ENCODE assay signal across 9 cellular contexts in genomic region chr20:2507464-2507863, GRCh38. TPM values are rescaled to one million over a fixed set of nuclear protein-coding genes. Genes with fewer than 3 reads are reported as not detected.
DNase-seq lines count a peak whose midpoint lies in the region; ATAC-seq and TF ChIP-seq lines count a peak whose summit lies in the region.
"Had no signal": no experiment of that assay in that cellular context is flagged by ENCODE, and none has a peak within 500 bp of the region (broad histone marks: within the 10 kb centered on the region; RNA-seq: fewer than 3 reads in every experiment).

No MANE protein-coding gene starts in this region.

- H3K27me3 Mint-ChIP-seq in CD4-positive, CD25-positive, alpha-beta regulatory T cell, result peaks cover 23% of the 10 kb centered on the region
- H3K27me3 Mint-ChIP-seq in MCF 10A (ENCODE audit: insufficient read depth, unreplicated experiment) (no peaks in the 10 kb centered on the region), nephron (ENCODE audit: low read depth) (peaks cover 11% of the 10 kb centered on the region)

- in situ Hi-C loops in KBM-7 (cut with MboI; ENCODE audit: low pct_unique_long_range_greater_than_20kb, low sequenced_read_pairs), result no loop called here

- H3K36me3 Mint-ChIP-seq in CD4-positive, CD25-positive, alpha-beta regulatory T cell, result peaks cover 5% of the 10 kb centered on the region
- H3K36me3 Mint-ChIP-seq in MCF 10A (ENCODE audit: insufficient read depth, unreplicated experiment) (no peaks in the 10 kb centered on the region), nephron (ENCODE audit: low read depth) (peaks cover 16% of the 10 kb centered on the region)

- ATAC-seq in CD4-positive, CD25-positive, alpha-beta regulatory T cell (ENCODE audit: low read depth in 2 of 2), result no peak
- no peak for ATAC-seq in GM18868 (IDR thresholded peaks at IDR 0.05; ENCODE audit: unreplicated experiment)
- ATAC-seq in GM21515 (IDR thresholded peaks at IDR 0.05; ENCODE audit: unreplicated experiment), result no peak

- intact Hi-C loops in MCF 10A (cut with micrococcal nuclease), result no loop called here

- no peak overlapping the region for H3K27ac ChIP-seq in CD4-positive, CD25-positive, alpha-beta regulatory T cell (ENCODE audit: insufficient read depth, low read length, poor library complexity, severe bottlenecking)

- CTCF ChIA-PET in MCF 10A (lab: Yijun Ruan, JAX), result interaction anchor here (0.6 to 3.5 kb wide), 3 partner anchors 16 to 138 kb away, joined by 3 to 32 read pairs (median 6); no protein-coding TSS in a partner anchor

- peak overlapping the region in 1 of 3 donors; percentile 97 for H3K27ac Mint-ChIP-seq in CD4-positive, CD25-positive, alpha-beta regulatory T cell
- H3K27ac Mint-ChIP-seq in MCF 10A (ENCODE audit: low read depth, unreplicated experiment) (peak overlapping the region; percentile 96), nephron (peak overlapping the region in 2 of 3 experiments; percentile 97 to 99)

- DNase-seq in CD4-positive, CD25-positive, alpha-beta regulatory T cell, result no peak
- peak; percentile 12 for DNase-seq in KBM-7
- no peak for DNase-seq in MCF 10A (ENCODE audit: unreplicated experiment)
- DNase-seq in DMS153 (lab: John Stamatoyannopoulos, UW), result no peak
- no peak for DNase-seq in LoVo (ENCODE audit: low spot score)
- DNase-seq: stimulated activated CD4-positive, alpha-beta T cell treated with anti-CD3 and anti-CD28 coated beads, Interleukin-1b, Interleukin-23, amount 100 ng/mL, for 48 hours had no signal

- TF ChIP-seq CTCF in MCF 10A (IDR thresholded peaks at IDR 0.05; ENCODE audit: unreplicated experiment) (no peak), nephron (IDR thresholded peaks at IDR 0.05; ENCODE audit: unreplicated experiment in 3 of 3) (no peak)

- H3K4me3 Mint-ChIP-seq in CD4-positive, CD25-positive, alpha-beta regulatory T cell, result peak overlapping the region; percentile 93 to 100 (median 100)
- H3K4me3 Mint-ChIP-seq in MCF 10A (ENCODE audit: unreplicated experiment), result peak overlapping the region; percentile 88
- H3K4me3 Mint-ChIP-seq in nephron, result peak overlapping the region; percentile 95 to 100 (median 99)

- H3K27me3 ChIP-seq in CD4-positive, CD25-positive, alpha-beta regulatory T cell (ENCODE audit: control insufficient read depth, insufficient read depth, low read length), result peaks cover 12% of the 10 kb centered on the region

- no peak overlapping the region for H3K4me3 ChIP-seq in CD4-positive, CD25-positive, alpha-beta regulatory T cell (ENCODE audit: low read depth, low read length)

- no peaks in the 10 kb centered on the region for H3K9me3 Mint-ChIP-seq in CD4-positive, CD25-positive, alpha-beta regulatory T cell
- H3K9me3 Mint-ChIP-seq in MCF 10A (ENCODE audit: unreplicated experiment), result no peaks in the 10 kb centered on the region
- H3K9me3 Mint-ChIP-seq in nephron, result peaks cover 10% of the 10 kb centered on the region

- no peaks in the 10 kb centered on the region for H3K9me3 ChIP-seq in CD4-positive, CD25-positive, alpha-beta regulatory T cell (ENCODE audit: control insufficient read depth in 2 of 2, low read length in 2 of 2)

- H3K36me3 ChIP-seq in CD4-positive, CD25-positive, alpha-beta regulatory T cell (ENCODE audit: control insufficient read depth, insufficient read depth, low read length), result no peaks in the 10 kb centered on the region

- H3K4me1 Mint-ChIP-seq in CD4-positive, CD25-positive, alpha-beta regulatory T cell, result peaks cover 0 to 36% (median 17%) of the 10 kb centered on the region in 4 donors
- H3K4me1 Mint-ChIP-seq in MCF 10A (ENCODE audit: insufficient read depth, unreplicated experiment) (no peaks in the 10 kb centered on the region), nephron (peaks cover 12% of the 10 kb centered on the region)

- H3K4me1 ChIP-seq in CD4-positive, CD25-positive, alpha-beta regulatory T cell (ENCODE audit: control insufficient read depth, insufficient read depth, low read length, poor library complexity, severe bottlenecking), result peaks cover 16% of the 10 kb centered on the region

- TSS peak; percentile 28 for BruUV-seq in MCF 10A (replicated peaks; lab: Mats Ljungman, UMichigan)

- POLR2A ChIA-PET in MCF 10A (lab: Yijun Ruan, JAX), result interaction anchor here (0.6 to 3.7 kb wide), 12 partner anchors 10 to 556 kb away, joined by 3 to 40 read pairs (median 4); partner anchors contain the start of genes NOP56 and SNRPB

RNA-seq across cellular contexts. Expression of gene ZNF343, which starts 1.3 kb away (rescaled TPM):
- 3.8 TPM for total RNA-seq in CD4-positive, CD25-positive, alpha-beta regulatory T cell
- polyA plus RNA-seq in CD4-positive, CD25-positive, alpha-beta regulatory T cell, result 1 to 10 TPM; 2.5 to 4.8 (median 3.3) TPM
- 16.6 and 17.5 TPM in 2 replicates for total RNA-seq in MCF 10A (2022)

RNA-seq across cellular contexts. Expression of gene TMC2, which starts 28.9 kb away (rescaled TPM):
- not detected for total RNA-seq in CD4-positive, CD25-positive, alpha-beta regulatory T cell
- not detected for polyA plus RNA-seq in CD4-positive, CD25-positive, alpha-beta regulatory T cell
- total RNA-seq in MCF 10A (2022), result not detected in 2 replicates

RNA-seq across cellular contexts. Expression of gene SNRPB, which starts 36.9 kb away (rescaled TPM):
- total RNA-seq in CD4-positive, CD25-positive, alpha-beta regulatory T cell, result 132 TPM
- polyA plus RNA-seq in CD4-positive, CD25-positive, alpha-beta regulatory T cell, result 100 to 1,000 TPM; 276 to 370 (median 300) TPM
- 236 and 240 TPM in 2 replicates for total RNA-seq in MCF 10A (2022)
